22 cellular contexts compared by ENCODE assay signal in the genomic region with DNA sequence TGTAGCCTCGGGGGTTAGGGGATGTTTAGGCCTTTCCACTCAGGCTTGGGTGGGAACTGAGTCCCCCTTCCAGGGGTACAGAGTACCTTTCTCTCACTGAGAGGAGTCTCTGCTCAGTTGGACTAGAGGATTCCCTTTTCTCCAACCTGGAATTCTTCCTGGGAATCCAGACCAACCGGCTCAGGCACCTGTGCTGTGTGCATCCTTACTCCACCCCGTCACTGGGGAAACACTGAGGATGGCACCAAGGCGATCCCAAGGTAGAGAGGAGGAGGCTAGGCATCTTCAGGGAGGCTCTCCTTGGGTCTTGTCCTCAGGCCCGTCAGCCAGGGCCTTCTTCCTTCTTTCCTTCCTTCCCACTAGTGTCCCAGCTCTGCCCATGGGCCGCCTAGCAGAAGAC. TPM values are rescaled to one million over a fixed set of nuclear protein-coding genes. Genes with fewer than 3 reads are reported as not detected.
DNase-seq lines count a peak whose midpoint lies in the region; TF ChIP-seq lines count a peak whose summit lies in the region.
"Had no signal": no experiment of that assay in that cellular context is flagged by ENCODE, and none has a peak within 500 bp of the region (broad histone marks: within the 10 kb centered on the region; RNA-seq: fewer than 3 reads in every experiment).

No MANE protein-coding gene starts in this region.

- H3K36me3 Mint-ChIP-seq in mesothelial cell of epicardium, result peaks cover 13% of the 10 kb centered on the region

- peak overlapping the region; percentile 88 for H3K27ac Mint-ChIP-seq in mesothelial cell of epicardium
- H3K27ac Mint-ChIP-seq: activated CD4-positive, alpha-beta memory T cell treated with anti-CD3 and anti-CD28 coated beads for 36 hours; activated naive CD4-positive, alpha-beta T cell treated with anti-CD3 and anti-CD28 coated beads, Interleukin-2, amount 10 ng/mL, durations not matched to agents 7 days and 5 days had no signal

- CTCF ChIA-PET in mammary epithelial cell (lab: Charles Lee; ENCODE audit: low non-redundant PET), result no interaction called here

- H4K20me1 ChIP-seq in mammary epithelial cell (ENCODE audit: insufficient read depth, low read length), result no peaks in the 10 kb centered on the region

- no peak overlapping the region for H2AFZ ChIP-seq in mammary epithelial cell (ENCODE audit: low read depth, low read length)
- H2AFZ ChIP-seq: parathyroid adenoma had no signal

- no peaks in the 10 kb centered on the region for H3K9me3 ChIP-seq in mammary epithelial cell (replicated peaks; ENCODE audit: insufficient read depth, low read length)
- H3K9me3 ChIP-seq: BE2C, MG63, upper lobe of right lung had no signal

- no peaks in the 10 kb centered on the region for H3K9me3 Mint-ChIP-seq in mesothelial cell of epicardium
- H3K9me3 Mint-ChIP-seq: activated CD4-positive, alpha-beta memory T cell treated with anti-CD3 and anti-CD28 coated beads for 36 hours; activated naive CD4-positive, alpha-beta T cell treated with anti-CD3 and anti-CD28 coated beads, Interleukin-2, amount 10 ng/mL, durations not matched to agents 7 days and 5 days; H9 had no signal

- DNase-seq in HPDE6-E6E7 (ENCODE audit: extremely low spot score) (peak; percentile 41), mammary epithelial cell (no peak), mesothelial cell of epicardium (ENCODE audit: low spot score in 2 of 2, unreplicated experiment in 2 of 2) (no peak), SK-N-DZ (ENCODE audit: low spot score) (no peak), Ammon's horn (ENCODE audit: low spot score) (no peak), NCI-H1436 (lab: John Stamatoyannopoulos, UW) (no peak)
- DNase-seq: activated CD4-positive, alpha-beta memory T cell treated with anti-CD3 and anti-CD28 coated beads for 36 hours; activated CD4-positive, CD25-positive, alpha-beta regulatory T cell treated with anti-CD3 and anti-CD28 coated beads, Interleukin-2, amount 50 U/mL, for 72 hours; activated CD8-positive, alpha-beta memory T cell treated with anti-CD3 and anti-CD28 coated beads, Interleukin-2, amount 50 U/mL, for 4 hours; activated naive CD4-positive, alpha-beta T cell treated with anti-CD3 and anti-CD28 coated beads, Interleukin-2, amount 10 ng/mL, durations not matched to agents 7 days and 5 days; BE2C; brain microvascular endothelial cell; H9; head of caudate nucleus; KBM-7; kidney glomerular epithelial cell; MG63; NCI-H2081; NCI-H748 treated with DMSO at 0.1 percent for 48 hours; stimulated activated CD4-positive, alpha-beta T cell treated with anti-CD3 and anti-CD28 coated beads, Interleukin-4, amount 100 ng/mL, for 1 hour; upper lobe of right lung had no signal

- dilution Hi-C loops in mammary epithelial cell (cut with HindIII; ENCODE audit: low sequenced_read_pairs), result loop anchor here (5.0 kb wide), 1 partner anchor 33 kb away; a partner anchor contains a TSS

- H3K36me3 ChIP-seq in mammary epithelial cell (ENCODE audit: insufficient read depth, low read length), result peaks cover 8% of the 10 kb centered on the region
- H3K36me3 ChIP-seq: BE2C, MG63 had no signal

- H3K27me3 ChIP-seq in mammary epithelial cell (ENCODE audit: insufficient read depth, low read length), result no peaks in the 10 kb centered on the region
- H3K27me3 ChIP-seq: BE2C, brain microvascular endothelial cell, MG63, upper lobe of right lung had no signal

- no peak overlapping the region for H3K4me3 Mint-ChIP-seq in mesothelial cell of epicardium
- H3K4me3 Mint-ChIP-seq: activated CD4-positive, alpha-beta memory T cell treated with anti-CD3 and anti-CD28 coated beads for 36 hours; activated naive CD4-positive, alpha-beta T cell treated with anti-CD3 and anti-CD28 coated beads, Interleukin-2, amount 10 ng/mL, durations not matched to agents 7 days and 5 days had no signal

- intact Hi-C loops in mammary epithelial cell (cut with micrococcal nuclease), result loop anchor here (5.0 kb wide), 1 partner anchor 33 kb away; a partner anchor contains a TSS

- H3K4me2 ChIP-seq in mammary epithelial cell (ENCODE audit: insufficient read depth, low read depth, low read length), result no peak overlapping the region

- in situ Hi-C loops in mammary epithelial cell (cut with MboI; ENCODE audit: low sequenced_read_pairs in 2 of 2), result no loop called here

- H3K4me1 Mint-ChIP-seq in mesothelial cell of epicardium, result peaks cover 22% of the 10 kb centered on the region
- H3K4me1 Mint-ChIP-seq: activated naive CD4-positive, alpha-beta T cell treated with anti-CD3 and anti-CD28 coated beads, Interleukin-2, amount 10 ng/mL, durations not matched to agents 7 days and 5 days; H9 had no signal

- TF ChIP-seq CTCF in mammary epithelial cell (conservative IDR thresholded peaks at IDR 0.05 in 1 of 2, IDR thresholded peaks at IDR 0.05 in 1 of 2; ENCODE audit: extremely low read depth in 1 of 2, insufficient read depth in 1 of 2, low read depth in 1 of 2, low read length in 2 of 2) (no peak), mesothelial cell of epicardium (IDR thresholded peaks at IDR 0.05; ENCODE audit: unreplicated experiment) (no peak)

- no peak overlapping the region for H3K27ac ChIP-seq in mammary epithelial cell (ENCODE audit: insufficient read depth, low read depth, low read length)
- H3K27ac ChIP-seq: brain microvascular endothelial cell, parathyroid adenoma, upper lobe of right lung had no signal

- 15% methylated on average over 6 of the region's 6 CpGs for WGBS in mammary epithelial cell (ENCODE audit: low coverage, missing lambda C conversion rate)

- TSS peak; percentile 59 for BruUV-seq in mammary epithelial cell (replicated peaks; lab: Mats Ljungman, UMichigan)

- no peaks in the 10 kb centered on the region for H3K79me2 ChIP-seq in mammary epithelial cell (ENCODE audit: insufficient read depth, low read length)
- H3K79me2 ChIP-seq: parathyroid adenoma had no signal

- H3K4me3 ChIP-seq in mammary epithelial cell (replicated peaks in 1 of 3; ENCODE audit: insufficient read depth in 1 of 3, low read depth in 2 of 3, low read length in 3 of 3), result no peak overlapping the region
- H3K4me3 ChIP-seq: MG63, upper lobe of right lung had no signal

- peaks cover 31% of the 10 kb centered on the region for H3K4me1 ChIP-seq in mammary epithelial cell (ENCODE audit: insufficient read depth, low read length)
- H3K4me1 ChIP-seq: BE2C, parathyroid adenoma had no signal

- H3K27me3 Mint-ChIP-seq in mesothelial cell of epicardium (ENCODE audit: low read depth), result no peaks in the 10 kb centered on the region
- H3K27me3 Mint-ChIP-seq: activated CD4-positive, alpha-beta memory T cell treated with anti-CD3 and anti-CD28 coated beads for 36 hours; activated naive CD4-positive, alpha-beta T cell treated with anti-CD3 and anti-CD28 coated beads, Interleukin-2, amount 10 ng/mL, durations not matched to agents 7 days and 5 days had no signal

- no peak overlapping the region for H3K9ac ChIP-seq in mammary epithelial cell (ENCODE audit: insufficient read depth, low read length)
- H3K9ac ChIP-seq: parathyroid adenoma had no signal

RNA-seq across cellular contexts. Expression of a gene that starts 0.9 kb away (rescaled TPM):
- total RNA-seq in mammary epithelial cell, result 10 to 100 TPM in 1 of 2 donors, 1 to 10 TPM in 1; 7.5 to 21.9 TPM
- 8.7 TPM for polyA plus RNA-seq in mammary epithelial cell
- 9.0 TPM for polyA minus RNA-seq in mammary epithelial cell
- total RNA-seq in mesothelial cell of epicardium, result 9.5 to 12.1 TPM (median 10.2 TPM) in 3 replicates
- polyA plus RNA-seq in SK-N-DZ (2014; cell fraction: cytosol; rRNA removed), result 0.39 and 4.4 TPM in 2 replicates
- 3.9 and 5.1 TPM in 2 replicates for polyA plus RNA-seq in SK-N-DZ (2014; cell fraction: nucleus; rRNA removed)

RNA-seq across cellular contexts. Expression of a gene that starts 7.5 kb away (rescaled TPM):
- total RNA-seq in mammary epithelial cell (10 to 100 TPM; 51.3 to 74.5 TPM), mesothelial cell of epicardium (28.7 to 34.5 TPM (median 31.2 TPM) in 3 replicates)
- 80.7 TPM for polyA plus RNA-seq in mammary epithelial cell
- 141 TPM for polyA minus RNA-seq in mammary epithelial cell
- polyA plus RNA-seq in SK-N-DZ (2014; cell fraction: cytosol; rRNA removed), result 22.8 TPM in 2 replicates
- 65.5 and 83.5 TPM in 2 replicates for polyA plus RNA-seq in SK-N-DZ (2014; cell fraction: nucleus; rRNA removed)

RNA-seq across cellular contexts. Expression of a gene that starts 21.4 kb away (rescaled TPM):
- total RNA-seq in mammary epithelial cell (100 to 1,000 TPM in 1 of 2 donors, 10 to 100 TPM in 1; 48.5 to 111 TPM), mesothelial cell of epicardium (49.1 to 55.2 TPM (median 51.1 TPM) in 3 replicates)
- polyA plus RNA-seq in mammary epithelial cell, result 39.4 TPM
- 85.4 TPM for polyA minus RNA-seq in mammary epithelial cell
- 58.8 and 65.1 TPM in 2 replicates for polyA plus RNA-seq in SK-N-DZ (2014; cell fraction: cytosol; rRNA removed)
- polyA plus RNA-seq in SK-N-DZ (2014; cell fraction: nucleus; rRNA removed), result 49.1 and 78.3 TPM in 2 replicates

RNA-seq across cellular contexts. Expression of a gene that starts 31.1 kb away (rescaled TPM):
- total RNA-seq in mammary epithelial cell, result 10 to 100 TPM; 55.7 to 81.9 TPM
- 76.9 TPM for polyA plus RNA-seq in mammary epithelial cell
- 52.9 TPM for polyA minus RNA-seq in mammary epithelial cell
- total RNA-seq in mesothelial cell of epicardium, result 72.5 to 78.7 TPM (median 74.1 TPM) in 3 replicates
- polyA plus RNA-seq in SK-N-DZ (2014; cell fraction: cytosol; rRNA removed), result 120 and 138 TPM in 2 replicates
- polyA plus RNA-seq in SK-N-DZ (2014; cell fraction: nucleus; rRNA removed), result 90.3 and 107 TPM in 2 replicates

RNA-seq across cellular contexts. Expression of a gene that starts 31.7 kb away (rescaled TPM):
- total RNA-seq in mammary epithelial cell (100 to 1,000 TPM in 1 of 2 donors, 10 to 100 TPM in 1; 66.2 to 274 TPM), mesothelial cell of epicardium (148 to 156 TPM (median 155 TPM) in 3 replicates)
- 284 TPM for polyA plus RNA-seq in mammary epithelial cell
- 181 TPM for polyA minus RNA-seq in mammary epithelial cell
- 515 and 707 TPM in 2 replicates for polyA plus RNA-seq in SK-N-DZ (2014; cell fraction: cytosol; rRNA removed)
- polyA plus RNA-seq in SK-N-DZ (2014; cell fraction: nucleus; rRNA removed), result 207 and 336 TPM in 2 replicates
